In genomic region chr2:20629181-20629580, GRCh38 we compare ENCODE assay signal across 20 cellular contexts. TPM values are rescaled to one million over a fixed set of nuclear protein-coding genes. Genes with fewer than 3 reads are reported as not detected.
A peak's percentile ranks its signal among the peaks of the same experiment; 100 is the strongest.
DNase-seq lines count a peak whose midpoint lies in the region; ATAC-seq, FAIRE-seq and TF ChIP-seq lines count a peak whose summit lies in the region.
"Had no signal": no experiment of that assay in that cellular context is flagged by ENCODE, and none has a peak within 500 bp of the region (broad histone marks: within the 10 kb centered on the region; RNA-seq: fewer than 3 reads in every experiment).

No MANE protein-coding gene starts in this region.

- no peak overlapping the region for H2AFZ ChIP-seq in HepG2 (ENCODE audit: low read length)

- peak in 2 of 3 donors; percentile 15 to 49 for DNase-seq in right cardiac atrium
- no peak for DNase-seq in cardiac septum (ENCODE audit: low spot score)
- no peak for DNase-seq in HepG2 (ENCODE audit: low spot score)
- no peak for DNase-seq in NCI-H187 treated with DMSO at 0.1 percent for 48 hours (lab: John Stamatoyannopoulos, UW)
- DNase-seq: DMS79, H7, IMR-90, NCI-H1092 treated with DMSO at 0.1 percent for 48 hours, NCI-H1436 treated with DMSO at 0.1 percent for 48 hours, NCI-H2081, NCI-H345, NCI-H774, OCI-M1 had no signal

- H3K27ac ChIP-seq in right cardiac atrium (ENCODE audit: low read length) = no peak overlapping the region
- H3K27ac ChIP-seq in HepG2 (ENCODE audit: extremely low read length, insufficient read depth, low read length) = no peak overlapping the region
- H3K27ac ChIP-seq in rectal smooth muscle tissue (ENCODE audit: low read depth, low read length) = peak overlapping the region; percentile 51
- H3K27ac ChIP-seq: KMS-11 had no signal

- FAIRE-seq in HepG2 (lab: Jason Lieb, UNC) = no peak
- FAIRE-seq: RCC 7860 had no signal

- TF ChIP-seq EP300 in HepG2 (IDR thresholded peaks at IDR 0.05; ENCODE audit: low read depth in 2 of 2, low read length in 2 of 2) (no peak), HepG2 (CRISPR knock-in tag; IDR thresholded peaks at IDR 0.05; ENCODE audit: borderline replicate concordance) (no peak)

- TF ChIP-seq POLR2A in HepG2 (IDR thresholded peaks at IDR 0.05; ENCODE audit: insufficient read depth in 1 of 2, low read depth in 2 of 2, low read length in 2 of 2) = no peak

- CTCF ChIA-PET in HepG2 (lab: Yijun Ruan, JAX; ENCODE audit: low intra/inter-chr PET ratio, low total read pairs) = no interaction called here

- no TSS peak for BruUV-seq in HepG2 (replicated peaks; lab: Mats Ljungman, UMichigan)

- no peak overlapping the region for H3K9ac ChIP-seq in HepG2 (ENCODE audit: insufficient read depth, low read depth, low read length)
- H3K9ac ChIP-seq in rectal smooth muscle tissue (ENCODE audit: low read length) = no peak overlapping the region
- H3K9ac ChIP-seq: KMS-11 had no signal

- no peak for TF ChIP-seq RAD21 in HepG2 (CRISPR knock-in tag; IDR thresholded peaks at IDR 0.05)

- TF ChIP-seq CTCF in HepG2 (CRISPR knock-in tag; IDR thresholded peaks at IDR 0.05) = no peak

- no peaks in the 10 kb centered on the region for H3K27me3 ChIP-seq in right cardiac atrium (ENCODE audit: control insufficient read depth, insufficient read depth)
- H3K27me3 ChIP-seq in HepG2 (ENCODE audit: control insufficient read depth in 1 of 2, insufficient read depth in 2 of 2, low read length in 2 of 2) = no peaks in the 10 kb centered on the region
- H3K27me3 ChIP-seq in rectal smooth muscle tissue (ENCODE audit: control insufficient read depth, insufficient read depth, low read length) = no peaks in the 10 kb centered on the region
- H3K27me3 ChIP-seq: BE2C had no signal

- H3K36me3 ChIP-seq in HepG2 (replicated peaks in 1 of 2; ENCODE audit: control insufficient read depth in 1 of 2, insufficient read depth in 2 of 2, low read length in 2 of 2) (peaks cover 3 to 4% of the 10 kb centered on the region in 2 experiments; a peak in 3 of 5 replicates), rectal smooth muscle tissue (ENCODE audit: control insufficient read depth, insufficient read depth, low read length) (peaks cover 6% of the 10 kb centered on the region)
- H3K36me3 ChIP-seq: BE2C had no signal

- POLR2A ChIA-PET in HepG2 (lab: Yijun Ruan, JAX) = interaction anchor here (3.2 kb wide), 1 partner anchor 182 kb away, joined by 18 read pairs; the partner anchor contains the start of gene RHOB

- H3K4me1 ChIP-seq in right cardiac atrium (ENCODE audit: control insufficient read depth, insufficient read depth, low read length) (peaks cover 12% of the 10 kb centered on the region), HepG2 (ENCODE audit: insufficient read depth, low read length) (peaks cover 43% of the 10 kb centered on the region), rectal smooth muscle tissue (ENCODE audit: control insufficient read depth, insufficient read depth, low read length) (peaks cover 14% of the 10 kb centered on the region)

- H3K4me3 ChIP-seq in right cardiac atrium (ENCODE audit: low read length) (no peak overlapping the region), HepG2 (replicated peaks in 1 of 3; ENCODE audit: insufficient read depth in 1 of 3, low read depth in 2 of 3, low read length in 3 of 3) (no peak overlapping the region), rectal smooth muscle tissue (ENCODE audit: low read length) (no peak overlapping the region)

- in situ Hi-C loops in HepG2 (cut with HindIII; ENCODE audit: extremely low pct_ligation_motif_present, low pct_unique_long_range_greater_than_20kb) = no loop called here

- H4K20me1 ChIP-seq in HepG2 (ENCODE audit: insufficient read depth, low read length) = no peaks in the 10 kb centered on the region

- H3K79me2 ChIP-seq in HepG2 (ENCODE audit: insufficient read depth, low read length) = no peaks in the 10 kb centered on the region

- intact Hi-C loops in right cardiac atrium (cut with DNase I) (loop anchor here in 1 of 4 donors (10.0 kb wide), 2 partner anchors 54 to 114 kb away; no protein-coding TSS in a partner anchor), cardiac septum (cut with DNase I) (no loop called here), HepG2 (cut with micrococcal nuclease; ENCODE audit: unreplicated experiment) (no loop called here)

- no peak overlapping the region for H3K4me2 ChIP-seq in HepG2 (ENCODE audit: low read depth, low read length)
- H3K4me2 ChIP-seq: KMS-11 had no signal

- 83% methylated on average over 6 of the region's 6 CpGs for WGBS in right cardiac atrium
- WGBS in HepG2 (ENCODE audit: low lambda C conversion rate) = 96% methylated on average over 6 of the region's 6 CpGs

- ATAC-seq in right cardiac atrium = no peak
- ATAC-seq in HepG2 = no peak
- ATAC-seq in HG03175 (IDR thresholded peaks at IDR 0.05; ENCODE audit: unreplicated experiment) = no peak
- ATAC-seq in GM19023 (IDR thresholded peaks at IDR 0.05; ENCODE audit: unreplicated experiment) = no peak

- H3K9me3 ChIP-seq in right cardiac atrium (ENCODE audit: control insufficient read depth, low read length) (no peaks in the 10 kb centered on the region), HepG2 (ENCODE audit: low read length) (no peaks in the 10 kb centered on the region)
- H3K9me3 ChIP-seq: BE2C had no signal

TF ChIP-seq in HepG2, 621 proteins besides CTCF, POLR2A, EP300 and RAD21:
- TF ChIP-seq ZNF343 (CRISPR knock-in tag; IDR thresholded peaks at IDR 0.05) (peak; percentile 27; the same call in 1 of the 2 replicates), SUZ12 (IDR thresholded peaks at IDR 0.05; ENCODE audit: low read depth, low read length) (no peak)

RNA-seq across cellular contexts. Expression of gene HS1BP3, which starts 21.7 kb away (rescaled TPM):
- total RNA-seq in right cardiac atrium (10 to 100 TPM; 21.8 to 26.4 (median 25.3) TPM), cardiac septum (15.6 TPM), HepG2 (2016; rRNA removed; fragmentation: Illumina TruSeq; extraction: Trizol) (22.0 and 22.8 TPM in 2 replicates)
- polyA plus RNA-seq in right cardiac atrium (29.8 TPM), HepG2 (2011; rRNA removed) (15.2 and 17.3 TPM in 2 replicates)
- total RNA-seq in HepG2 (2016; cell fraction: cytosol; rRNA removed; fragmentation: Illumina TruSeq; extraction: Trizol; ENCODE audit: low read depth) = 4.7 and 4.9 TPM in 2 replicates
- 18.5 and 23.5 TPM in 2 replicates for total RNA-seq in HepG2 (2016; cell fraction: insoluble cytoplasmic fraction; rRNA removed; fragmentation: Illumina TruSeq; extraction: Trizol)
- 12.9 and 13.2 TPM in 2 replicates for total RNA-seq in HepG2 (2016; cell fraction: membrane; rRNA removed; fragmentation: Illumina TruSeq; extraction: Trizol)
- total RNA-seq in HepG2 (2016; cell fraction: nucleus; rRNA removed; fragmentation: Illumina TruSeq; extraction: Trizol) = 16.8 and 19.0 TPM in 2 replicates
- 9.2 and 11.9 TPM in 2 replicates for polyA plus RNA-seq in HepG2 (2011; cell fraction: cytosol; rRNA removed)
- 20.1 and 23.4 TPM in 2 replicates for polyA plus RNA-seq in HepG2 (2011; cell fraction: nucleus; rRNA removed)
- 13.4 and 14.5 TPM in 2 replicates for polyA plus RNA-seq in HepG2 (2012)
- polyA plus RNA-seq in HepG2 (2016; cell fraction: cytosol; fragmentation: Illumina TruSeq; extraction: Trizol; ENCODE audit: low read depth) = 5.3 and 5.4 TPM in 2 replicates
- polyA plus RNA-seq in HepG2 (2016; cell fraction: insoluble cytoplasmic fraction; fragmentation: Illumina TruSeq; extraction: Trizol; ENCODE audit: low read depth) = 19.1 and 22.3 TPM in 2 replicates
- 8.7 and 10.7 TPM in 2 replicates for polyA plus RNA-seq in HepG2 (2016; cell fraction: membrane; fragmentation: Illumina TruSeq; extraction: Trizol; ENCODE audit: low read depth)
- 19.4 and 22.9 TPM in 2 replicates for polyA plus RNA-seq in HepG2 (2016; cell fraction: nucleus; fragmentation: Illumina TruSeq; extraction: Trizol; ENCODE audit: insufficient read depth, low read depth)
- 14.3 and 29.5 TPM in 2 replicates for polyA minus RNA-seq in HepG2 (2011; rRNA and poly(A)+ RNA removed; ENCODE audit: low replicate concordance)
- 11.9 and 13.8 TPM in 2 replicates for polyA minus RNA-seq in HepG2 (2011; cell fraction: cytosol; rRNA and poly(A)+ RNA removed)
- polyA minus RNA-seq in HepG2 (2011; cell fraction: nucleus; rRNA and poly(A)+ RNA removed) = 28.6 and 28.8 TPM in 2 replicates

RNA-seq across cellular contexts. Expression of gene GDF7, which starts 37.8 kb away (rescaled TPM):
- under 1 TPM; 0.26 to 0.79 (median 0.60) TPM for total RNA-seq in right cardiac atrium
- 0.25 TPM for polyA plus RNA-seq in right cardiac atrium
- 0.94 TPM for total RNA-seq in cardiac septum
- total RNA-seq in HepG2 (2016; rRNA removed; fragmentation: Illumina TruSeq; extraction: Trizol) = 10.2 and 15.0 TPM in 2 replicates
- total RNA-seq in HepG2 (2016; cell fraction: cytosol; rRNA removed; fragmentation: Illumina TruSeq; extraction: Trizol; ENCODE audit: low read depth) = 1.6 and 1.8 TPM in 2 replicates
- total RNA-seq in HepG2 (2016; cell fraction: insoluble cytoplasmic fraction; rRNA removed; fragmentation: Illumina TruSeq; extraction: Trizol) = 9.2 and 15.1 TPM in 2 replicates
- total RNA-seq in HepG2 (2016; cell fraction: membrane; rRNA removed; fragmentation: Illumina TruSeq; extraction: Trizol) = 5.3 and 5.6 TPM in 2 replicates
- total RNA-seq in HepG2 (2016; cell fraction: nucleus; rRNA removed; fragmentation: Illumina TruSeq; extraction: Trizol) = 16.7 and 18.1 TPM in 2 replicates
- polyA plus RNA-seq in HepG2 (2011; rRNA removed) = 1.6 and 3.0 TPM in 2 replicates
- 1.5 and 1.9 TPM in 2 replicates for polyA plus RNA-seq in HepG2 (2011; cell fraction: cytosol; rRNA removed)
- 6.3 and 9.6 TPM in 2 replicates for polyA plus RNA-seq in HepG2 (2011; cell fraction: nucleus; rRNA removed)
- 4.5 and 5.8 TPM in 2 replicates for polyA plus RNA-seq in HepG2 (2012)
- 0.75 and 0.80 TPM in 2 replicates for polyA plus RNA-seq in HepG2 (2016; cell fraction: cytosol; fragmentation: Illumina TruSeq; extraction: Trizol; ENCODE audit: low read depth)
- polyA plus RNA-seq in HepG2 (2016; cell fraction: insoluble cytoplasmic fraction; fragmentation: Illumina TruSeq; extraction: Trizol; ENCODE audit: low read depth) = 5.6 and 5.9 TPM in 2 replicates
- polyA plus RNA-seq in HepG2 (2016; cell fraction: membrane; fragmentation: Illumina TruSeq; extraction: Trizol; ENCODE audit: low read depth) = 2.3 and 2.7 TPM in 2 replicates
- 19.8 and 21.2 TPM in 2 replicates for polyA plus RNA-seq in HepG2 (2016; cell fraction: nucleus; fragmentation: Illumina TruSeq; extraction: Trizol; ENCODE audit: insufficient read depth, low read depth)
- 5.0 TPM in 1 of 2 replicates, not detected in the other for polyA minus RNA-seq in HepG2 (2011; rRNA and poly(A)+ RNA removed; ENCODE audit: low replicate concordance)
- 2.5 and 4.1 TPM in 2 replicates for polyA minus RNA-seq in HepG2 (2011; cell fraction: cytosol; rRNA and poly(A)+ RNA removed)
- 2.4 and 4.5 TPM in 2 replicates for polyA minus RNA-seq in HepG2 (2011; cell fraction: nucleus; rRNA and poly(A)+ RNA removed)
- total RNA-seq: A673 had no signal

Comparison
In these comparisons a context has a peak if more than half of its experiments do, and no peak if none do; other contexts are left out.
1. DNase-seq: peak in right cardiac atrium (2 of 3); none in cardiac septum (single experiment), HepG2 (single experiment) and NCI-H187 treated with DMSO at 0.1 percent for 48 hours (single experiment).